12 cellular contexts compared by ENCODE assay signal in genomic region chr7:100366411-100367250, GRCh38. TPM values are rescaled to one million over a fixed set of nuclear protein-coding genes. Genes with fewer than 3 reads are reported as not detected.
DNase-seq lines count a peak whose midpoint lies in the region; ATAC-seq and TF ChIP-seq lines count a peak whose summit lies in the region.
"Had no signal": no experiment of that assay in that cellular context is flagged by ENCODE, and none has a peak within 500 bp of the region (broad histone marks: within the 10 kb centered on the region; RNA-seq: fewer than 3 reads in every experiment).

No MANE protein-coding gene starts in this region.

- no CpG with 5 or more reads among the region's 16 CpGs for WGBS in H9 (ENCODE audit: extremely low coverage, insufficient read length, low lambda C conversion rate)

- H3K14ac ChIP-seq in H9 (ENCODE audit: insufficient read depth, low read length) = no peak overlapping the region

- no peaks in the 10 kb centered on the region for H4K20me1 ChIP-seq in H9 (ENCODE audit: control insufficient read depth, insufficient read depth, insufficient read length)
- peaks cover 9% of the 10 kb centered on the region; the same call in 1 of the 2 replicates for H4K20me1 ChIP-seq in PC-9 (ENCODE audit: insufficient read depth)

- no TSS peak for BruUV-seq in Calu3 (replicated peaks; lab: Mats Ljungman, UMichigan)
- no TSS peak for BruUV-seq in PC-9 (replicated peaks; lab: Mats Ljungman, UMichigan)

- H3K23ac ChIP-seq in H9 (ENCODE audit: insufficient read length, low read depth, low read length) = no peak overlapping the region

- TF ChIP-seq CTCF in Calu3 (IDR thresholded peaks at IDR 0.05; ENCODE audit: unreplicated experiment) (no peak), H9 (conservative IDR thresholded peaks at IDR 0.05) (no peak), PC-9 (conservative IDR thresholded peaks at IDR 0.05) (no peak), type B pancreatic cell (conservative IDR thresholded peaks at IDR 0.05) (no peak)

- no peak overlapping the region for H3K18ac ChIP-seq in H9 (ENCODE audit: insufficient read length, low read depth, low read length)

- no peak for DNase-seq in Calu3
- DNase-seq in H9 = no peak
- DNase-seq in activated CD8-positive, alpha-beta memory T cell treated with anti-CD3 and anti-CD28 coated beads, Interleukin-2, amount 10 ng/mL, durations not matched to agents 7 days and 5 days = peak; percentile 65
- DNase-seq in mesenteric fat pad (ENCODE audit: low spot score) = peak; percentile 81
- no peak for DNase-seq in COLO829 (ENCODE audit: low spot score)
- DNase-seq in PC-9 = no peak
- no peak for DNase-seq in type B pancreatic cell (ENCODE audit: extremely low spot score, unreplicated experiment)
- DNase-seq in NK-92 (lab: John Stamatoyannopoulos, UW; ENCODE audit: unreplicated experiment) = no peak
- DNase-seq: glutamatergic neuron, posterior cingulate gyrus had no signal

- H3K23me2 ChIP-seq in H9 (ENCODE audit: insufficient read length, low read depth, low read length, poor library complexity, severe bottlenecking) = no peaks in the 10 kb centered on the region

- H2BK20ac ChIP-seq in H9 (ENCODE audit: low read depth, low read length, poor library complexity, severe bottlenecking) = no peak overlapping the region

- peaks cover 53% of the 10 kb centered on the region for H3F3A ChIP-seq in PC-9 (ENCODE audit: insufficient read depth, low read depth)

- no peaks in the 10 kb centered on the region for H3K79me2 ChIP-seq in H9 (ENCODE audit: insufficient read depth, low read length)
- no peaks in the 10 kb centered on the region for H3K79me2 ChIP-seq in PC-9 (ENCODE audit: low read depth)

- H3K27me3 ChIP-seq in H9 (ENCODE audit: insufficient read depth, low read length) (no peaks in the 10 kb centered on the region), PC-9 (ENCODE audit: insufficient read depth, low read depth) (no peaks in the 10 kb centered on the region)

- no peaks in the 10 kb centered on the region for H3K27me3 Mint-ChIP-seq in Calu3 (ENCODE audit: unreplicated experiment)
- no peaks in the 10 kb centered on the region; the same call in 1 of the 2 replicates for H3K27me3 Mint-ChIP-seq in H9 (ENCODE audit: low read depth)
- H3K27me3 Mint-ChIP-seq in activated CD8-positive, alpha-beta memory T cell treated with anti-CD3 and anti-CD28 coated beads, Interleukin-2, amount 10 ng/mL, durations not matched to agents 7 days and 5 days = no peaks in the 10 kb centered on the region
- no peaks in the 10 kb centered on the region for H3K27me3 Mint-ChIP-seq in type B pancreatic cell

- H3T11ph ChIP-seq in H9 (ENCODE audit: low read length) = no peak overlapping the region

- no peak overlapping the region for H2BK15ac ChIP-seq in H9 (ENCODE audit: low read depth, low read length)

- H2BK5ac ChIP-seq in H9 (ENCODE audit: insufficient read length, low read length) = no peak overlapping the region

- H4K8ac ChIP-seq in H9 (replicated peaks; ENCODE audit: insufficient read length, low read depth, low read length) = no peak overlapping the region

- H3K36me3 Mint-ChIP-seq in Calu3 (ENCODE audit: insufficient read depth, unreplicated experiment) (peaks cover 51% of the 10 kb centered on the region), H9 (ENCODE audit: insufficient read depth in 1 of 3, low read depth in 3 of 3) (peaks cover 31 to 56% (median 38%) of the 10 kb centered on the region in 3 experiments), type B pancreatic cell (peaks cover 24% of the 10 kb centered on the region)
- peaks cover 36% of the 10 kb centered on the region for H3K36me3 Mint-ChIP-seq in activated CD8-positive, alpha-beta memory T cell treated with anti-CD3 and anti-CD28 coated beads, Interleukin-2, amount 10 ng/mL, durations not matched to agents 7 days and 5 days

- H2BK120ac ChIP-seq in H9 (ENCODE audit: low read depth, low read length, poor library complexity, severe bottlenecking) = no peak overlapping the region

- no peaks in the 10 kb centered on the region for H3K79me1 ChIP-seq in H9 (ENCODE audit: insufficient read depth, low read depth, low read length, poor library complexity, severe bottlenecking)

- H3K4me1 ChIP-seq in H9 (ENCODE audit: insufficient read depth, low read length) = no peaks in the 10 kb centered on the region; the same call in 1 of the 2 replicates
- no peaks in the 10 kb centered on the region for H3K4me1 ChIP-seq in PC-9 (replicated peaks; ENCODE audit: insufficient read depth)

- peak overlapping the region; percentile 82 for H3K27ac Mint-ChIP-seq in Calu3 (ENCODE audit: unreplicated experiment)
- H3K27ac Mint-ChIP-seq in H9 = peak overlapping the region in 2 of 3 experiments; percentile 62; a peak in 5 of 7 replicates
- peak overlapping the region; percentile 95 for H3K27ac Mint-ChIP-seq in activated CD8-positive, alpha-beta memory T cell treated with anti-CD3 and anti-CD28 coated beads, Interleukin-2, amount 10 ng/mL, durations not matched to agents 7 days and 5 days
- no peak overlapping the region for H3K27ac Mint-ChIP-seq in type B pancreatic cell

- H3K56ac ChIP-seq in H9 (ENCODE audit: insufficient read length, low read depth, low read length) = no peak overlapping the region

- H3K4ac ChIP-seq in H9 (ENCODE audit: low read depth, low read length) = no peak overlapping the region

- H2AFZ ChIP-seq in H9 (ENCODE audit: low read length) (no peak overlapping the region), PC-9 (no peak overlapping the region)

- ATAC-seq in activated CD8-positive, alpha-beta memory T cell treated with anti-CD3 and anti-CD28 coated beads, Interleukin-2, amount 10 ng/mL, durations not matched to agents 7 days and 5 days = peak; percentile 41

- H3K9me3 Mint-ChIP-seq in Calu3 (ENCODE audit: low read depth, unreplicated experiment) (no peaks in the 10 kb centered on the region), H9 (no peaks in the 10 kb centered on the region), type B pancreatic cell (no peaks in the 10 kb centered on the region)
- no peaks in the 10 kb centered on the region for H3K9me3 Mint-ChIP-seq in activated CD8-positive, alpha-beta memory T cell treated with anti-CD3 and anti-CD28 coated beads, Interleukin-2, amount 10 ng/mL, durations not matched to agents 7 days and 5 days (ENCODE audit: low read depth)

- H3K4me3 ChIP-seq in PC-9 = no peak overlapping the region

- no peak overlapping the region for H2BK12ac ChIP-seq in H9 (ENCODE audit: insufficient read length, low read depth, low read length)

- H3K9me3 ChIP-seq in H9 (ENCODE audit: control insufficient read depth, low read depth, low read length) (no peaks in the 10 kb centered on the region), PC-9 (ENCODE audit: insufficient read depth, low read depth) (no peaks in the 10 kb centered on the region)

- no peak overlapping the region for H4K91ac ChIP-seq in H9 (ENCODE audit: insufficient read length, low read depth, low read length)

- no peak overlapping the region for H2AK5ac ChIP-seq in H9 (ENCODE audit: insufficient read length, low read length)

- intact Hi-C loops in Calu3 (cut with micrococcal nuclease; ENCODE audit: unreplicated experiment) = no loop called here
- intact Hi-C loops in PC-9 (cut with micrococcal nuclease; ENCODE audit: unreplicated experiment) = no loop called here

- CTCF ChIA-PET in Calu3 (lab: Charles Lee) (interaction anchor here (0.6 kb wide), 1 partner anchor 10 kb away, joined by 3 read pairs; no protein-coding TSS in a partner anchor), PC-9 (lab: Charles Lee) (no interaction called here)
- CTCF ChIA-PET in activated CD8-positive, alpha-beta memory T cell treated with anti-CD3 and anti-CD28 coated beads, Interleukin-2, amount 10 ng/mL, durations not matched to agents 7 days and 5 days (lab: Charles Lee) = interaction anchor here (0.7 to 2.2 kb wide), 2 partner anchors 41 to 236 kb away, joined by 3 to 9 read pairs; no protein-coding TSS in a partner anchor

- H3K4me1 Mint-ChIP-seq in Calu3 (ENCODE audit: low read depth, unreplicated experiment) (no peaks in the 10 kb centered on the region), H9 (peaks cover 32 to 43% of the 10 kb centered on the region in 2 experiments), type B pancreatic cell (ENCODE audit: unreplicated experiment) (no peaks in the 10 kb centered on the region)
- H3K4me1 Mint-ChIP-seq in activated CD8-positive, alpha-beta memory T cell treated with anti-CD3 and anti-CD28 coated beads, Interleukin-2, amount 10 ng/mL, durations not matched to agents 7 days and 5 days = peaks cover 61% of the 10 kb centered on the region

- H3K4me2 ChIP-seq in H9 (ENCODE audit: insufficient read depth, insufficient read length, low read length) (no peak overlapping the region), PC-9 (no peak overlapping the region)

- no peak overlapping the region for H4K5ac ChIP-seq in H9 (ENCODE audit: insufficient read length, low read depth, low read length)

- POLR2A ChIA-PET in PC-9 (lab: Charles Lee; ENCODE audit: unreplicated experiment) = no interaction called here

- H3K9me2 ChIP-seq in PC-9 (ENCODE audit: insufficient read depth) = no peaks in the 10 kb centered on the region

- peaks cover 15% of the 10 kb centered on the region for H3K36me3 ChIP-seq in PC-9 (ENCODE audit: low read depth)

- no peak overlapping the region for H3K9ac ChIP-seq in H9 (ENCODE audit: extremely low read depth, insufficient read length, low read length)

- H3K27ac ChIP-seq in H9 (ENCODE audit: insufficient read length, low read depth, low read length) (no peak overlapping the region), PC-9 (no peak overlapping the region)

- H3K4me3 Mint-ChIP-seq in Calu3 (ENCODE audit: low read depth, unreplicated experiment) = no peak overlapping the region
- no peak overlapping the region for H3K4me3 Mint-ChIP-seq in H9
- H3K4me3 Mint-ChIP-seq in activated CD8-positive, alpha-beta memory T cell treated with anti-CD3 and anti-CD28 coated beads, Interleukin-2, amount 10 ng/mL, durations not matched to agents 7 days and 5 days = no peak overlapping the region
- H3K4me3 Mint-ChIP-seq in type B pancreatic cell = no peak overlapping the region

RNA-seq across cellular contexts. Expression of gene PILRA, which starts 6.7 kb away (rescaled TPM):
- 3.1 and 3.3 TPM in 2 replicates for total RNA-seq in Calu3 (2022)
- 3.2 and 3.3 TPM in 2 replicates for total RNA-seq in H9 (2021)
- 1 to 10 TPM; 1.3 to 3.4 TPM for total RNA-seq in activated CD8-positive, alpha-beta memory T cell treated with anti-CD3 and anti-CD28 coated beads, Interleukin-2, amount 10 ng/mL, durations not matched to agents 7 days and 5 days
- total RNA-seq in mesenteric fat pad = 14.5 TPM
- total RNA-seq in PC-9 (2021) = 1.5 and 2.8 TPM in 2 replicates
- 2.1 and 2.8 TPM in 2 replicates for total RNA-seq in type B pancreatic cell (ENCODE audit: low replicate concordance)

RNA-seq across cellular contexts. Expression of gene PILRB, which starts 8.7 kb away (rescaled TPM):
- total RNA-seq in Calu3 (2022) (40.0 and 40.4 TPM in 2 replicates), H9 (2021) (43.5 and 50.1 TPM in 2 replicates), mesenteric fat pad (32.1 TPM), PC-9 (2021) (119 and 121 TPM in 2 replicates), type B pancreatic cell (ENCODE audit: low replicate concordance) (45.2 and 51.5 TPM in 2 replicates)
- 10 to 100 TPM; 46.0 to 67.8 TPM for total RNA-seq in activated CD8-positive, alpha-beta memory T cell treated with anti-CD3 and anti-CD28 coated beads, Interleukin-2, amount 10 ng/mL, durations not matched to agents 7 days and 5 days

RNA-seq across cellular contexts. Expression of gene SPDYE3, which starts 59.1 kb away (rescaled TPM):
- not detected in 2 replicates for total RNA-seq in Calu3 (2022)
- not detected in 2 replicates for total RNA-seq in H9 (2021)
- total RNA-seq in activated CD8-positive, alpha-beta memory T cell treated with anti-CD3 and anti-CD28 coated beads, Interleukin-2, amount 10 ng/mL, durations not matched to agents 7 days and 5 days = not detected
- not detected for total RNA-seq in mesenteric fat pad
- not detected in 2 replicates for total RNA-seq in PC-9 (2021)
- not detected in 2 replicates for total RNA-seq in type B pancreatic cell (ENCODE audit: low replicate concordance)
- total RNA-seq: aorta, Daoy had no signal

Comparison
In these comparisons a context has a peak if more than half of its experiments do, and no peak if none do; other contexts are left out.
1. DNase-seq: peak in activated CD8-positive, alpha-beta memory T cell treated with anti-CD3 and anti-CD28 coated beads, Interleukin-2, amount 10 ng/mL, durations not matched to agents 7 days and 5 days (single experiment) and mesenteric fat pad (single experiment); none in Calu3 (single experiment), H9 (single experiment), COLO829 (single experiment), PC-9 (0 of 2), type B pancreatic cell (single experiment) and NK-92 (single experiment).